In genomic region chr12:69879007-69879960, GRCh38 we compare ENCODE assay signal across 8 cellular contexts. TPM values are rescaled to one million over a fixed set of nuclear protein-coding genes. Genes with fewer than 3 reads are reported as not detected.
DNase-seq lines count a peak whose midpoint lies in the region; ATAC-seq and TF ChIP-seq lines count a peak whose summit lies in the region.

No MANE protein-coding gene starts in this region.

- H3K79me2 ChIP-seq in KMS-11 (ENCODE audit: insufficient read depth, low read depth): no peaks in the 10 kb centered on the region

- in situ Hi-C loops in Panc1 (cut with HindIII; ENCODE audit: low pct_unique_long_range_greater_than_20kb, low sequenced_read_pairs): no loop called here

- POLR2A ChIA-PET in Panc1 (lab: Charles Lee): no interaction called here

- H2AFZ ChIP-seq in KMS-11 (ENCODE audit: low read depth): peak overlapping the region; percentile 76; the same call in 1 of the 2 replicates

- H3K4me1 ChIP-seq in KMS-11 (ENCODE audit: low read depth, poor library complexity, severe bottlenecking) (peaks cover 3% of the 10 kb centered on the region), Panc1 (ENCODE audit: control insufficient read depth, insufficient read depth, low read length) (no peaks in the 10 kb centered on the region), foreskin keratinocyte (no peaks in the 10 kb centered on the region), ovary (ENCODE audit: insufficient read depth) (no peaks in the 10 kb centered on the region), tibial nerve (peaks cover 0 to 11% (median 3%) of the 10 kb centered on the region in 4 donors)

- TF ChIP-seq POLR2A in ovary (IDR thresholded peaks at IDR 0.05): no peak
- TF ChIP-seq POLR2A in tibial nerve (IDR thresholded peaks at IDR 0.05): no peak

- no peaks in the 10 kb centered on the region for H4K20me1 ChIP-seq in KMS-11 (ENCODE audit: insufficient read depth)

- peak; percentile 100 for TF ChIP-seq CTCF in KMS-11 (conservative IDR thresholded peaks at IDR 0.05; ENCODE audit: low read depth, low read length)
- TF ChIP-seq CTCF in Panc1 (IDR thresholded peaks at IDR 0.05): peak; percentile 91
- TF ChIP-seq CTCF in foreskin keratinocyte (conservative IDR thresholded peaks at IDR 0.05): peak; percentile 95
- TF ChIP-seq CTCF in ovary (IDR thresholded peaks at IDR 0.05): peak; percentile 47 to 55 (median 47)
- TF ChIP-seq CTCF in tibial nerve (IDR thresholded peaks at IDR 0.05): peak; percentile 81 to 86 (median 83)

- no peak for TF ChIP-seq EP300 in ovary (IDR thresholded peaks at IDR 0.05)
- no peak for TF ChIP-seq EP300 in tibial nerve (IDR thresholded peaks at IDR 0.05)

- H3K4me3 ChIP-seq in KMS-11 (IDR thresholded peaks at IDR 0.05; ENCODE audit: insufficient read depth, low read depth, low read length) (no peak overlapping the region), Panc1 (ENCODE audit: low read depth in 2 of 2, low read length in 2 of 2) (peak overlapping the region in 1 of 2 experiments; percentile 41; a peak in 2 of 4 replicates), ovary (no peak overlapping the region), tibial nerve (peak overlapping the region in 1 of 4 donors; percentile 34)

- no peaks in the 10 kb centered on the region for H3K36me3 ChIP-seq in KMS-11 (ENCODE audit: insufficient read depth)
- H3K36me3 ChIP-seq in Panc1 (ENCODE audit: control insufficient read depth, insufficient read depth, low read length): no peaks in the 10 kb centered on the region
- no peaks in the 10 kb centered on the region for H3K36me3 ChIP-seq in ovary
- no peaks in the 10 kb centered on the region for H3K36me3 ChIP-seq in tibial nerve

- peak; percentile 95 for ATAC-seq in GM21786 (IDR thresholded peaks at IDR 0.05; ENCODE audit: unreplicated experiment)
- ATAC-seq in Panc1: peak; percentile 96
- peak; percentile 87 for ATAC-seq in foreskin keratinocyte

- H3K4me2 ChIP-seq in KMS-11: peak overlapping the region; percentile 35; the same call in 1 of the 2 replicates

- no peak overlapping the region for H3K27ac Mint-ChIP-seq in activated T-helper 1 cell treated with anti-CD3 and anti-CD28 coated beads, Interleukin-12 subunit alpha, Interleukin-12 subunit beta, Interleukin-2, Interleukin-4 antibody, amounts not matched to agents 30 ng/mL and 10 ng/mL and 1 ng/mL, durations not matched to agents 14 hours and 24 hours and 36 hours

- intact Hi-C loops in Panc1 (cut with micrococcal nuclease; ENCODE audit: unreplicated experiment) (loop anchor here (5.0 kb wide), 1 partner anchor 848 kb away; no protein-coding TSS in a partner anchor), ovary (cut with DNase I) (no loop called here)
- intact Hi-C loops in activated T-helper 1 cell treated with anti-CD3 and anti-CD28 coated beads, Interleukin-12 subunit alpha, Interleukin-12 subunit beta, Interleukin-2, Interleukin-4 antibody, amounts not matched to agents 30 ng/mL and 10 ng/mL and 1 ng/mL, durations not matched to agents 14 hours and 24 hours and 36 hours (cut with micrococcal nuclease): loop anchor here (1.0 to 2.0 kb wide), 3 partner anchors 698 to 1514 kb away; no protein-coding TSS in a partner anchor

- H3K9me3 Mint-ChIP-seq in activated T-helper 1 cell treated with anti-CD3 and anti-CD28 coated beads, Interleukin-12 subunit alpha, Interleukin-12 subunit beta, Interleukin-2, Interleukin-4 antibody, amounts not matched to agents 30 ng/mL and 10 ng/mL and 1 ng/mL, durations not matched to agents 14 hours and 24 hours and 36 hours: no peaks in the 10 kb centered on the region

- peaks cover 12% of the 10 kb centered on the region for H3K27me3 Mint-ChIP-seq in activated T-helper 1 cell treated with anti-CD3 and anti-CD28 coated beads, Interleukin-12 subunit alpha, Interleukin-12 subunit beta, Interleukin-2, Interleukin-4 antibody, amounts not matched to agents 30 ng/mL and 10 ng/mL and 1 ng/mL, durations not matched to agents 14 hours and 24 hours and 36 hours (ENCODE audit: insufficient read depth)

- H3K9ac ChIP-seq in KMS-11: no peak overlapping the region

- H3K4me3 Mint-ChIP-seq in activated T-helper 1 cell treated with anti-CD3 and anti-CD28 coated beads, Interleukin-12 subunit alpha, Interleukin-12 subunit beta, Interleukin-2, Interleukin-4 antibody, amounts not matched to agents 30 ng/mL and 10 ng/mL and 1 ng/mL, durations not matched to agents 14 hours and 24 hours and 36 hours: no peak overlapping the region

- H3K9me3 ChIP-seq in Panc1 (ENCODE audit: control insufficient read depth, insufficient read depth, low read depth, low read length) (no peaks in the 10 kb centered on the region), ovary (no peaks in the 10 kb centered on the region), tibial nerve (no peaks in the 10 kb centered on the region)

- no TSS peak for BruUV-seq in Panc1 (replicated peaks; lab: Mats Ljungman, UMichigan)

- H3K4me1 Mint-ChIP-seq in activated T-helper 1 cell treated with anti-CD3 and anti-CD28 coated beads, Interleukin-12 subunit alpha, Interleukin-12 subunit beta, Interleukin-2, Interleukin-4 antibody, amounts not matched to agents 30 ng/mL and 10 ng/mL and 1 ng/mL, durations not matched to agents 14 hours and 24 hours and 36 hours (ENCODE audit: low read depth): peaks cover 8% of the 10 kb centered on the region

- H3K27me3 ChIP-seq in KMS-11 (ENCODE audit: insufficient read depth, low read depth) (no peaks in the 10 kb centered on the region), Panc1 (ENCODE audit: control insufficient read depth, insufficient read depth, low read length) (peaks cover 6% of the 10 kb centered on the region; the same call in 1 of the 2 replicates), foreskin keratinocyte (no peaks in the 10 kb centered on the region), ovary (no peaks in the 10 kb centered on the region), tibial nerve (no peaks in the 10 kb centered on the region)

- H3K36me3 Mint-ChIP-seq in activated T-helper 1 cell treated with anti-CD3 and anti-CD28 coated beads, Interleukin-12 subunit alpha, Interleukin-12 subunit beta, Interleukin-2, Interleukin-4 antibody, amounts not matched to agents 30 ng/mL and 10 ng/mL and 1 ng/mL, durations not matched to agents 14 hours and 24 hours and 36 hours (ENCODE audit: low read depth): no peaks in the 10 kb centered on the region

- 12 to 14% (median 13%) methylated on average over 23 of the region's 23 CpGs for WGBS in ovary, 3 donors
- WGBS in tibial nerve, 2 donors: 23 to 30% methylated on average over 23 of the region's 23 CpGs

- DNase-seq in EL (peak; percentile 71), Panc1 (ENCODE audit: low read depth, low spot score) (no peak), foreskin keratinocyte (peak; percentile 47 to 70), ovary (peak; percentile 34 to 65 (median 62)), tibial nerve (ENCODE audit: low spot score in 2 of 2) (peak; percentile 68 to 82)
- peak; percentile 45 for DNase-seq in activated T-helper 1 cell treated with anti-CD3 and anti-CD28 coated beads, Interleukin-12 subunit alpha, Interleukin-12 subunit beta, Interleukin-2, Interleukin-4 antibody, amounts not matched to agents 30 ng/mL and 10 ng/mL and 1 ng/mL, durations not matched to agents 14 hours and 24 hours and 36 hours (ENCODE audit: low spot score)

- H3K27ac ChIP-seq in KMS-11 (no peak overlapping the region), Panc1 (ENCODE audit: low read length) (no peak overlapping the region), foreskin keratinocyte (no peak overlapping the region), ovary (no peak overlapping the region), tibial nerve (no peak overlapping the region)

- CTCF ChIA-PET in Panc1 (lab: Charles Lee): interaction anchor here (0.5 to 1.0 kb wide), 5 partner anchors 96 to 1967 kb away, joined by 3 to 6 read pairs (median 4); no protein-coding TSS in a partner anchor

RNA-seq across cellular contexts. Expression of gene MYRFL, which starts 54.3 kb away (rescaled TPM):
- total RNA-seq in Panc1 (2021; ENCODE audit: unreplicated experiment): not detected
- not detected for polyA plus RNA-seq in Panc1 (2012; ENCODE audit: insufficient read length)
- total RNA-seq in activated T-helper 1 cell treated with anti-CD3 and anti-CD28 coated beads, Interleukin-12 subunit alpha, Interleukin-12 subunit beta, Interleukin-2, Interleukin-4 antibody, amounts not matched to agents 30 ng/mL and 10 ng/mL and 1 ng/mL, durations not matched to agents 14 hours and 24 hours and 36 hours: not detected in 2 replicates
- total RNA-seq in foreskin keratinocyte: not detected in 2 replicates
- polyA plus RNA-seq in foreskin keratinocyte: 0.03 TPM in 2 replicates
- under 1 TPM in 1 of 7 donors, not detected in 6; 0.24 TPM for total RNA-seq in ovary
- under 1 TPM in 1 of 2 donors, not detected in 1; 0.38 TPM for polyA plus RNA-seq in ovary
- total RNA-seq in tibial nerve: under 1 TPM in 1 of 4 donors, not detected in 3; 0.20 TPM

Comparison
In these comparisons a context has a peak if more than half of its experiments do, and no peak if none do; other contexts are left out.
1. CTCF ChIP-seq: peak in every context shown above with its lines; median percentile 100 in KMS-11; 95 in foreskin keratinocyte; 91 in Panc1; 83 in tibial nerve; 47 in ovary.
2. intact Hi-C loops: an anchor here in Panc1 (5.0 kb wide) and activated T-helper 1 cell treated with anti-CD3 and anti-CD28 coated beads, Interleukin-12 subunit alpha, Interleukin-12 subunit beta, Interleukin-2, Interleukin-4 antibody, amounts not matched to agents 30 ng/mL and 10 ng/mL and 1 ng/mL, durations not matched to agents 14 hours and 24 hours and 36 hours (1.0 to 2.0 kb wide); none called in ovary.